17 cellular contexts compared by ENCODE assay signal in genomic region chr3:100004931-100005330, GRCh38.
"Had no signal": no experiment of that assay in that cellular context is flagged by ENCODE, and none has a peak within 500 bp of the region (broad histone marks: within the 10 kb centered on the region; RNA-seq: fewer than 3 reads in every experiment).

No MANE protein-coding gene starts in this region.

- FAIRE-seq: TTC549 had no signal

- H3K27me3 ChIP-seq: body of pancreas, neutrophil, sigmoid colon had no signal

- H3K9me3 ChIP-seq: body of pancreas, neutrophil, sigmoid colon, thoracic aorta had no signal

- H3K36me3 ChIP-seq: neutrophil, sigmoid colon, thoracic aorta had no signal

- H3K4me3 ChIP-seq: body of pancreas, sigmoid colon, thoracic aorta had no signal

- DNase-seq: activated B cell treated with CpG ODN at 0.5 μM for 24 hours; activated CD4-positive, alpha-beta T cell treated with anti-CD3 and anti-CD28 coated beads, Interleukin-2, amount 10 ng/mL, durations not matched to agents 24 days and 14 days; activated naive CD4-positive, alpha-beta T cell treated with anti-CD3 and anti-CD28 coated beads, Interleukin-2, amount 10 ng/mL, durations not matched to agents 7 days and 5 days; activated T-cell treated with anti-CD3 and anti-CD28 coated beads for 4 hours; body of pancreas; endodermal cell; foreskin melanocyte; islet precursor cell; naive thymus-derived CD4-positive, alpha-beta T cell; sigmoid colon; stimulated activated CD4-positive, alpha-beta T cell treated with anti-CD3 and anti-CD28 coated beads, Interleukin-4, amount 100 ng/mL, for 1 hour; stimulated activated CD8-positive, alpha-beta memory T cell treated with anti-CD3 and anti-CD28 coated beads, Interleukin-4, amount 100 ng/mL, for 48 hours; T-helper 2 cell had no signal

- ATAC-seq: activated T-helper 17 cell treated with anti-CD3 and anti-CD28 coated beads, Interleukin-2, amount 50 U/mL, for 72 hours; body of pancreas; naive thymus-derived CD4-positive, alpha-beta T cell had no signal

- H3K27ac ChIP-seq: neutrophil had no signal
